ENCODE assay signal across 21 cellular contexts in the genomic region with DNA sequence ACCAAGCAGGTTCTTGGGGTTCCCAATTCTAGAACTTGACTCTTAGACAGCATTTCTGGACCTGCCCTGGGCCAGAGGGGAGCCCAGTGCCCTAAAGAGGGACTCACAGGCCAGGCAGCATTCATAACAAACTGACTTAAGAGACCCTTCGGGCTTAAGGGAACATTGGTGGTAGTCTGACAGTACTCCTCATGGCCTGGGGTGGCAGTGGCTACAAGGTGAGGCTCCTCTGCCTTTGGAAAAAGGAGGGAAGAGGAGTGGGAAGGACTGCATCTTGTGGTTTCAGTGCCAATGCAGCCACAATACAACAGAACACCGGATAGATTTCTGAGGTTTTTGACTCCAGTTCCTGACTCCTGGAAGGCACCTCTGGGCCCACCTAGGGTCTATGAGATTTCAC.
"Had no signal": no experiment of that assay in that cellular context is flagged by ENCODE, and none has a peak within 500 bp of the region (broad histone marks: within the 10 kb centered on the region; RNA-seq: fewer than 3 reads in every experiment).

No MANE protein-coding gene starts in this region.

- H3K4me3 ChIP-seq: SJSA1, SK-N-MC had no signal

- DNase-seq: KBM-7, MV-4-11, NCI-H1048, NCI-H1105, NCI-H1417, NCI-H1436 treated with DMSO at 0.1 percent for 48 hours, NCI-H1694, NCI-H187 treated with DMSO at 0.1 percent for 48 hours, NCI-H2029 treated with DMSO at 0.1 percent for 48 hours, NCI-H2171 treated with DMSO at 0.1 percent for 48 hours, NCI-H345, NCI-H446 treated with DMSO at 0.1 percent for 48 hours, NCI-H510A treated with DMSO at 0.1 percent for 48 hours, NCI-H526 treated with DMSO at 0.1 percent for 48 hours, NCI-H748 treated with DMSO at 0.1 percent for 48 hours, Right ventricle myocardium superior, RPMI8226, SIG-M5 had no signal

- H3K36me3 ChIP-seq: SJSA1 had no signal

- H3K9me3 ChIP-seq: SJSA1 had no signal

- H3K27ac ChIP-seq: HL-60, SJSA1, SK-N-MC had no signal

- H3K27me3 ChIP-seq: SJSA1 had no signal

- H3K4me1 ChIP-seq: SJSA1 had no signal
